6 cellular contexts compared by ENCODE assay signal in the genomic region with DNA sequence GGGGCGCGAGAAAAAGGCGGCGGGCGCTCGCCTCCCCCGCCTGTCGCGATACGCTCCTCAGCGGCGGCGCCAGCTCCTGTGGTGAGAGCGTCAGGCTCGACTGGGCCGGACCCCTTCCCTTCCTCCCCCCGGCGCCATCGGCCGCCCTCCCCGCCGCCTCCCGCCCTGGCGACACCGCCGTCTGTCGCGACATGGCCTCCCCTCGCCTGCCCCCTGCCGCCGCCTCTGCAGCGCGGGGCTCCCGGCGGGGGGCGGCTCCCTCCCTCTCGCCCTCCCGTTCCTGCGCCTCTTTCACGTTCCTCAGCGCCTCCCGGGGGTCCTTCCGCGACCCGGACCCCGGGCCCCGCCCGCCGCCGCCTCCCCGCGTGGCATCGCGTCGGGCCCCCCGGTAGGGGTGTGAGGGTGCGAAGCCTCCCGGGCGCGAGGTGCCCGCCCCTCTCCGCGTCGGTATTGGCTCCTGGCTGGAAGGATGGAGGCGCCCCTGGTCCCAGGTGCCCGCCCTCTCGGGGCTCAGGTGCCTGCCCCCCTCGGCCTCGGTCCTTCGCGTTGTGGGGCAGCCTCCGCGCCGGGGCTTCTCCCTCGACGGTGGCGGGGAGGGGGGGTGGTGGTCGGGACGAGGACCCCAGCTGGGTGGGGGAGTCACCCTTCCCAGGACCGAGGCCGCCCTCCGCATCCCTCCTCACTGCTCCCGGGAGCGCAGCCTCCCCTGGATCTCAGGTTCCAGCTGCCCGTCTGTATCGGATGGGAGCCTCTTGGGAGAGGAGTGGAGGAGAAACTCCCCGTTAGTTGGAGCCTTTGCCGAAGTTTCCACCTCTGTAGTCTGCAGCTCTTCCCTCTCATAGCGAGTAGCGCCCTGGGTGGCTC. TPM values are rescaled to one million over a fixed set of nuclear protein-coding genes. Genes with fewer than 3 reads are reported as not detected.
DNase-seq lines count a peak whose midpoint lies in the region; TF ChIP-seq lines count a peak whose summit lies in the region.

No MANE protein-coding gene starts in this region.

- H3K36me3 ChIP-seq in ascending aorta (peaks cover 4 to 11% of the 10 kb centered on the region in 2 donors), muscle layer of duodenum (ENCODE audit: control insufficient read depth in 1 of 2, insufficient read depth in 2 of 2, low read length in 2 of 2) (peaks cover 6 to 11% of the 10 kb centered on the region in 2 donors)

- H3K27me3 ChIP-seq in ascending aorta (no peaks in the 10 kb centered on the region), muscle layer of duodenum (ENCODE audit: low read depth, low read length) (no peaks in the 10 kb centered on the region)

- H3K4me3 ChIP-seq in ascending aorta: peak overlapping the region; percentile 95 to 98
- peak overlapping the region; percentile 60 to 90 for H3K4me3 ChIP-seq in muscle layer of duodenum (ENCODE audit: low read depth in 1 of 2, low read length in 2 of 2)

- intact Hi-C loops in ascending aorta (cut with DNase I): loop anchor here (1.0 kb wide), 7 partner anchors 21 to 326 kb away; partner anchors contain the start of genes LENG1, LENG8, MYADM and NDUFA3

- H3K9me3 ChIP-seq in ascending aorta: no peaks in the 10 kb centered on the region
- H3K9me3 ChIP-seq in muscle layer of duodenum (ENCODE audit: control insufficient read depth in 1 of 2, low read length in 2 of 2): no peaks in the 10 kb centered on the region

- H3K27ac ChIP-seq in ascending aorta (peak overlapping the region; percentile 96 to 98), muscle layer of duodenum (ENCODE audit: low read length) (peak overlapping the region; percentile 45)

- DNase-seq in DMS53 (lab: John Stamatoyannopoulos, UW): peak; percentile 51
- DNase-seq in DMS53 treated with DMSO at 0.1 percent for 48 hours (lab: John Stamatoyannopoulos, UW; ENCODE audit: unreplicated experiment): no peak
- DNase-seq in ascending aorta (ENCODE audit: low spot score in 2 of 2): no peak
- DNase-seq in islet precursor cell: no peak
- no peak for DNase-seq in HPDE6-E6E7 (ENCODE audit: extremely low spot score)

- H3K4me1 ChIP-seq in ascending aorta (peaks cover 0 to 15% of the 10 kb centered on the region in 2 donors), muscle layer of duodenum (ENCODE audit: control insufficient read depth in 1 of 2, insufficient read depth in 2 of 2, low read length in 2 of 2) (peaks cover 4 to 36% of the 10 kb centered on the region in 2 donors)

- no peak for TF ChIP-seq CTCF in ascending aorta (IDR thresholded peaks at IDR 0.05)

RNA-seq across cellular contexts. Expression of gene CNOT3, which starts 0.6 kb away (rescaled TPM):
- 69.1 TPM for total RNA-seq in ascending aorta

RNA-seq across cellular contexts. Expression of gene LENG1, which starts 21.4 kb away (rescaled TPM):
- 2.7 TPM for total RNA-seq in ascending aorta

RNA-seq across cellular contexts. Expression of gene PRPF31, which starts 22.6 kb away (rescaled TPM):
- total RNA-seq in ascending aorta: 84.1 TPM

RNA-seq across cellular contexts. Expression of gene TFPT, which starts 22.7 kb away (rescaled TPM):
- total RNA-seq in ascending aorta: 10.6 TPM

RNA-seq across cellular contexts. Expression of gene TMC4, which starts 34.8 kb away (rescaled TPM):
- total RNA-seq in ascending aorta: 7.1 TPM
